Comparison of ENCODE assay signal across 10 cellular contexts in the genomic region with DNA sequence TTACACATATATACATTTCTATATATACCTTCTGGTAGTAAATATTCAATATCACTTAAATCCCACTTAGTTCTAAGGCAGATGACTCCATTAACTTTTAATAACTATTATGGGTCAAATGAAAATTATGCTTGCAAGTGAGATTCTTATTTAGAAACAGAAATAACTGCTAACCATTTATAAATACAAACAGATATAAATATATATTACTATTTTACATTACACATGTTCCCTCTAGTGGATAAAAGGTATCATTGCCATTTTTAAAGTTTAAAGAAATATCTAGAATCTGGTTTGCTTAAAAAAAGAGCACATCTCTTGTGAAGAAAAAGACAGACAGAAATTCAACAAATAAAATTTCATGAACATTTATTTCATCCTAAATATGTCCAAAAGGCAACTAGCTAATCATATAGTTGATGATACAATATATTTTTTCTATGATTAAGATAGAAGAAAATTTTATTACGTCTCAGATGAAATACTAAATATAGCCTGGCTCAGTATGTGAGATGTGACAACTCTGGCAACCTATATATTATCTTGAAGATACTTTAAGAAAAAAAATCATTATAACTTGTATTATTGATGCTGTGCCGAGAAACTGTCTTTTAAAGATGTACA. TPM values are rescaled to one million over a fixed set of nuclear protein-coding genes. Genes with fewer than 3 reads are reported as not detected.
DNase-seq lines count a peak whose midpoint lies in the region; ATAC-seq and TF ChIP-seq lines count a peak whose summit lies in the region.
"Had no signal": no experiment of that assay in that cellular context is flagged by ENCODE, and none has a peak within 500 bp of the region (broad histone marks: within the 10 kb centered on the region; RNA-seq: fewer than 3 reads in every experiment).

No MANE protein-coding gene starts in this region.

- peaks cover 15% of the 10 kb centered on the region for H3K36me3 Mint-ChIP-seq in type B pancreatic cell

- peaks cover 18% of the 10 kb centered on the region for H3K36me3 ChIP-seq in cardiac muscle cell
- H3K36me3 ChIP-seq: uterus had no signal

- ATAC-seq in left ventricle myocardium superior = no peak
- ATAC-seq: left colon had no signal

- DNase-seq in cardiac muscle cell (ENCODE audit: low read depth in 1 of 2, low spot score in 1 of 2) (peak; percentile 12 to 30), left ventricle myocardium superior (no peak), OCI-M1 (lab: John Stamatoyannopoulos, UW) (peak; percentile 55), fibroblast of the aortic adventitia (ENCODE audit: low read depth) (peak; percentile 34), type B pancreatic cell (ENCODE audit: extremely low spot score, unreplicated experiment) (no peak), nucleus accumbens (lab: John Stamatoyannopoulos, UW) (no peak), NK-92 (lab: John Stamatoyannopoulos, UW; ENCODE audit: unreplicated experiment) (no peak)
- DNase-seq in stimulated activated CD4-positive, alpha-beta T cell treated with anti-CD3 and anti-CD28 coated beads, Interleukin-12 subunit alpha, Interleukin-12 subunit beta, amount 100 ng/mL, for 4 hours = no peak
- DNase-seq: left colon, uterus had no signal

- no peaks in the 10 kb centered on the region for H3K9me3 Mint-ChIP-seq in type B pancreatic cell

- no peaks in the 10 kb centered on the region for H3K27me3 ChIP-seq in cardiac muscle cell
- H3K27me3 ChIP-seq: uterus had no signal

- TF ChIP-seq CTCF in cardiac muscle cell (IDR thresholded peaks at IDR 0.05; ENCODE audit: low read depth, low read length) = peak; percentile 52
- TF ChIP-seq CTCF in fibroblast of the aortic adventitia (IDR thresholded peaks at IDR 0.05; ENCODE audit: insufficient read depth, low read length) = peak; percentile 51
- peak; percentile 85 for TF ChIP-seq CTCF in type B pancreatic cell (conservative IDR thresholded peaks at IDR 0.05)

- H3K27ac ChIP-seq in cardiac muscle cell = no peak overlapping the region
- H3K27ac ChIP-seq: uterus had no signal

- H3K4me3 ChIP-seq in cardiac muscle cell (no peak overlapping the region), fibroblast of the aortic adventitia (ENCODE audit: low read depth, low read length) (no peak overlapping the region)
- H3K4me3 ChIP-seq: uterus had no signal

- no peaks in the 10 kb centered on the region for H3K27me3 Mint-ChIP-seq in type B pancreatic cell

- no peaks in the 10 kb centered on the region for H3K4me1 ChIP-seq in cardiac muscle cell (ENCODE audit: low read depth)
- H3K4me1 ChIP-seq: uterus had no signal

- H3K27ac Mint-ChIP-seq in type B pancreatic cell = no peak overlapping the region

- H3K9me3 ChIP-seq in cardiac muscle cell (ENCODE audit: low read depth) = no peaks in the 10 kb centered on the region
- H3K9me3 ChIP-seq: uterus had no signal

- H3K4me1 Mint-ChIP-seq in type B pancreatic cell (ENCODE audit: unreplicated experiment) = no peaks in the 10 kb centered on the region

- no peak overlapping the region for H3K4me3 Mint-ChIP-seq in type B pancreatic cell

- intact Hi-C loops in left ventricle myocardium superior (cut with micrococcal nuclease) = no loop called here

RNA-seq across cellular contexts. Expression of a gene that starts 11.7 kb away (rescaled TPM):
- total RNA-seq in cardiac muscle cell (7.5 and 17.1 TPM in 2 replicates), left ventricle myocardium superior (1.2 TPM), fibroblast of the aortic adventitia (ENCODE audit: low replicate concordance) (2.9 and 35.2 TPM in 2 replicates), type B pancreatic cell (ENCODE audit: low replicate concordance) (20.7 and 26.6 TPM in 2 replicates)
- 9.9 and 27.0 TPM in 2 replicates for polyA plus RNA-seq in cardiac muscle cell

RNA-seq across cellular contexts. Expression of a gene that starts 35.0 kb away (rescaled TPM):
- 65.1 and 108 TPM in 2 replicates for total RNA-seq in cardiac muscle cell
- polyA plus RNA-seq in cardiac muscle cell = 86.9 and 90.4 TPM in 2 replicates
- 26.6 TPM for total RNA-seq in left ventricle myocardium superior
- 12.8 and 34.2 TPM in 2 replicates for total RNA-seq in fibroblast of the aortic adventitia (ENCODE audit: low replicate concordance)
- total RNA-seq in type B pancreatic cell (ENCODE audit: low replicate concordance) = 31.6 and 57.7 TPM in 2 replicates

Comparison
In these comparisons a context has a peak if more than half of its experiments do, and no peak if none do; other contexts are left out.
1. DNase-seq: peak in cardiac muscle cell (2 of 2), OCI-M1 (single experiment) and fibroblast of the aortic adventitia (single experiment); none in left ventricle myocardium superior (single experiment), type B pancreatic cell (single experiment), nucleus accumbens (0 of 56), NK-92 (single experiment) and stimulated activated CD4-positive, alpha-beta T cell treated with anti-CD3 and anti-CD28 coated beads, Interleukin-12 subunit alpha, Interleukin-12 subunit beta, amount 100 ng/mL, for 4 hours (single experiment).
2. Peak in every context shown above with its lines, with median percentiles within 50 percentile points of each other: CTCF ChIP-seq.